In genomic region chr5:87081511-87082372, GRCh38 we compare ENCODE assay signal across 8 cellular contexts.
DNase-seq lines count a peak whose midpoint lies in the region; ATAC-seq, FAIRE-seq and TF ChIP-seq lines count a peak whose summit lies in the region.

No MANE protein-coding gene starts in this region.

- no peak overlapping the region for H3K27ac ChIP-seq in liver (ENCODE audit: low read depth in 1 of 2, low read length in 2 of 2)
- H3K27ac ChIP-seq in HepG2 (ENCODE audit: extremely low read length, insufficient read depth, low read length), result no peak overlapping the region
- H3K27ac ChIP-seq in Peyer's patch, result peak overlapping the region in 2 of 4 donors; percentile 61

- no peaks in the 10 kb centered on the region for H4K20me1 ChIP-seq in HepG2 (ENCODE audit: insufficient read depth, low read length)

- TF ChIP-seq POLR2A in HepG2 (IDR thresholded peaks at IDR 0.05; ENCODE audit: insufficient read depth in 1 of 2, low read depth in 2 of 2, low read length in 2 of 2), result no peak
- TF ChIP-seq POLR2A in Peyer's patch (IDR thresholded peaks at IDR 0.05), result no peak

- FAIRE-seq in HepG2 (lab: Jason Lieb, UNC) (no peak), endometrium (lab: Jason Lieb, UNC) (peak; percentile 77)

- intact Hi-C loops in HepG2 (cut with micrococcal nuclease; ENCODE audit: unreplicated experiment), result no loop called here

- DNase-seq in HepG2 (ENCODE audit: low spot score), result no peak
- peak in 2 of 3 donors; percentile 78 to 88 for DNase-seq in Peyer's patch
- no peak for DNase-seq in hepatic stellate cell (ENCODE audit: low spot score)
- no peak for DNase-seq in COR-L47 (lab: John Stamatoyannopoulos, UW)

- TF ChIP-seq CTCF in liver (IDR thresholded peaks at IDR 0.05; ENCODE audit: low read depth, low read length, missing input control) (no peak), HepG2 (CRISPR knock-in tag; IDR thresholded peaks at IDR 0.05) (no peak), Peyer's patch (IDR thresholded peaks at IDR 0.05) (no peak)

- no peaks in the 10 kb centered on the region for H3K79me2 ChIP-seq in HepG2 (ENCODE audit: insufficient read depth, low read length)

- H3K36me3 ChIP-seq in liver (ENCODE audit: control insufficient read depth in 4 of 4, insufficient read depth in 3 of 4, low read depth in 1 of 4, low read length in 3 of 4) (no peaks in the 10 kb centered on the region), HepG2 (replicated peaks in 1 of 2; ENCODE audit: control insufficient read depth in 1 of 2, insufficient read depth in 2 of 2, low read length in 2 of 2) (no peaks in the 10 kb centered on the region), Peyer's patch (no peaks in the 10 kb centered on the region)

- BruUV-seq in HepG2 (replicated peaks; lab: Mats Ljungman, UMichigan), result no TSS peak

- in situ Hi-C loops in HepG2 (cut with HindIII; ENCODE audit: extremely low pct_ligation_motif_present, low pct_unique_long_range_greater_than_20kb), result no loop called here

- H3K4me3 ChIP-seq in liver (ENCODE audit: low read depth in 1 of 3, low read length in 3 of 3) (no peak overlapping the region), HepG2 (replicated peaks in 1 of 3; ENCODE audit: insufficient read depth in 1 of 3, low read depth in 2 of 3, low read length in 3 of 3) (no peak overlapping the region), Peyer's patch (no peak overlapping the region)

- H3K27me3 ChIP-seq in liver (ENCODE audit: control insufficient read depth in 4 of 4, insufficient read depth in 4 of 4, low read length in 3 of 4) (no peaks in the 10 kb centered on the region), HepG2 (ENCODE audit: control insufficient read depth in 1 of 2, insufficient read depth in 2 of 2, low read length in 2 of 2) (no peaks in the 10 kb centered on the region; a peak in 1 of 5 replicates), Peyer's patch (no peaks in the 10 kb centered on the region)

- H3K9ac ChIP-seq in liver (ENCODE audit: low read depth in 1 of 2, low read length in 2 of 2), result no peak overlapping the region
- no peak overlapping the region for H3K9ac ChIP-seq in HepG2 (ENCODE audit: insufficient read depth, low read depth, low read length)

- ATAC-seq in HepG2 (no peak), HG02938 (IDR thresholded peaks at IDR 0.05; ENCODE audit: unreplicated experiment) (peak; percentile 91), esophagus mucosa (no peak)

- no peaks in the 10 kb centered on the region for H3K9me3 ChIP-seq in liver (ENCODE audit: control insufficient read depth in 4 of 4, low read length in 3 of 4)
- H3K9me3 ChIP-seq in HepG2 (ENCODE audit: low read length), result no peaks in the 10 kb centered on the region
- no peaks in the 10 kb centered on the region for H3K9me3 ChIP-seq in Peyer's patch

- TF ChIP-seq EP300 in HepG2 (IDR thresholded peaks at IDR 0.05; ENCODE audit: low read depth in 2 of 2, low read length in 2 of 2), result no peak
- no peak for TF ChIP-seq EP300 in HepG2 (CRISPR knock-in tag; IDR thresholded peaks at IDR 0.05; ENCODE audit: borderline replicate concordance)

- CTCF ChIA-PET in HepG2 (lab: Yijun Ruan, JAX; ENCODE audit: low intra/inter-chr PET ratio, low total read pairs), result no interaction called here

- TF ChIP-seq RAD21 in liver (IDR thresholded peaks at IDR 0.05), result no peak
- TF ChIP-seq RAD21 in HepG2 (CRISPR knock-in tag; IDR thresholded peaks at IDR 0.05), result no peak

- POLR2A ChIA-PET in HepG2 (lab: Yijun Ruan, JAX), result no interaction called here

- H3K4me1 ChIP-seq in liver (ENCODE audit: control insufficient read depth in 4 of 4, insufficient read depth in 4 of 4, low read length in 3 of 4), result no peaks in the 10 kb centered on the region
- no peaks in the 10 kb centered on the region for H3K4me1 ChIP-seq in HepG2 (ENCODE audit: insufficient read depth, low read length)
- H3K4me1 ChIP-seq in Peyer's patch, result peaks cover 0 to 13% (median 0%) of the 10 kb centered on the region in 4 donors

- WGBS in liver, result 52% methylated on average over 4 of the region's 4 CpGs
- WGBS in HepG2 (ENCODE audit: low lambda C conversion rate), result 30% methylated on average over 4 of the region's 4 CpGs

- H3K4me2 ChIP-seq in HepG2 (ENCODE audit: low read depth, low read length), result no peak overlapping the region

- no peak overlapping the region for H2AFZ ChIP-seq in HepG2 (ENCODE audit: low read length)

TF ChIP-seq in liver, 16 proteins besides CTCF, POLR2A, EP300 and RAD21:
- TF ChIP-seq REST (IDR thresholded peaks at IDR 0.05), result peak; percentile 11
- TF ChIP-seq HNF4G (IDR thresholded peaks at IDR 0.05), result no peak

TF ChIP-seq in HepG2, 621 proteins besides CTCF, POLR2A, EP300 and RAD21:
- TF ChIP-seq ZNF839 (CRISPR knock-in tag; IDR thresholded peaks at IDR 0.05; ENCODE audit: borderline replicate concordance) (no peak), ZNF503 (CRISPR knock-in tag; IDR thresholded peaks at IDR 0.05) (no peak), TBL1XR1 (IDR thresholded peaks at IDR 0.05; ENCODE audit: borderline replicate concordance, low read length, partially characterized antibody) (no peak), ZNF431 (CRISPR knock-in tag; IDR thresholded peaks at IDR 0.05; ENCODE audit: borderline replicate concordance, low read depth) (no peak), MTERF4 (CRISPR knock-in tag; IDR thresholded peaks at IDR 0.05) (no peak), CREM (IDR thresholded peaks at IDR 0.05) (no peak), CREM (CRISPR knock-in tag; IDR thresholded peaks at IDR 0.05) (no peak), ZFP91 (CRISPR knock-in tag; IDR thresholded peaks at IDR 0.05; ENCODE audit: borderline replicate concordance) (no peak)

Comparison
In these comparisons a context has a peak if more than half of its experiments do, and no peak if none do; other contexts are left out.
1. DNase-seq: peak in Peyer's patch (2 of 3); none in HepG2 (single experiment), hepatic stellate cell (single experiment) and COR-L47 (single experiment).